Comparison of ENCODE assay signal across 20 cellular contexts in the genomic region with DNA sequence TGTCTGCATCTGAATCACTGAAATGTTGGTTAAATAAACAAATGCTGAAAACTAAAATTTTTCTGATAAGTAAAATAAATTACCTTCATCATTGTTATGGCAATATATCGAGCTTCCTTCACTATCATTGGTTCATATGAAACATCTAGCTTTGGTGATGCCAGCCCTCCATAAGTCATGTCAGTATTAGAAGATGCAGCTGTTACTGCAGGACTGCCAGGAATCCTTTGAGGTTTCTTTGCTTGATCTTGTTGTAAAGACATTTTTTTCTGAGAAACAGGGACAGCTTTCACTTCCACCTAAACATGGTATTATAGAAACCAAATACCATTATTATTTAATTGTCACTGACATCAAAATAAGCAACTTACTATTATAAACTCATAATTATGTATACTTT.
"Had no signal": no experiment of that assay in that cellular context is flagged by ENCODE, and none has a peak within 500 bp of the region (broad histone marks: within the 10 kb centered on the region; RNA-seq: fewer than 3 reads in every experiment).

No MANE protein-coding gene starts in this region.

- H3K27ac ChIP-seq: coronary artery, heart left ventricle, neutrophil, skin epidermis had no signal

- H3K4me1 ChIP-seq: heart left ventricle had no signal

- ATAC-seq: heart left ventricle; left colon; left ventricle myocardium superior; naive thymus-derived CD8-positive, alpha-beta T cell; sciatic nerve had no signal

- H3K9me3 ChIP-seq: heart left ventricle, neutrophil had no signal

- H3K4me3 ChIP-seq: coronary artery, heart left ventricle, lung, skin epidermis had no signal

- H3K27me3 ChIP-seq: heart left ventricle, neutrophil had no signal

- DNase-seq: effector CD4-positive, alpha-beta T cell; endodermal cell; erythroblast; heart left ventricle; hippocampal formation; left colon; left ventricle myocardium superior; mesenchymal stem cell; midbrain; naive thymus-derived CD8-positive, alpha-beta T cell; posterior cingulate gyrus; stimulated activated CD4-positive, alpha-beta T cell treated with anti-CD3 and anti-CD28 coated beads, Interleukin-2, amount 100 ng/mL, for 24 hours; stimulated activated CD4-positive, alpha-beta T cell treated with anti-CD3 and anti-CD28 coated beads, Interleukin-4, amount 100 ng/mL, for 4 hours; stimulated activated naive CD4-positive, alpha-beta T cell; trophoblast cell had no signal
